ENCODE assay signal across 23 cellular contexts in the genomic region with DNA sequence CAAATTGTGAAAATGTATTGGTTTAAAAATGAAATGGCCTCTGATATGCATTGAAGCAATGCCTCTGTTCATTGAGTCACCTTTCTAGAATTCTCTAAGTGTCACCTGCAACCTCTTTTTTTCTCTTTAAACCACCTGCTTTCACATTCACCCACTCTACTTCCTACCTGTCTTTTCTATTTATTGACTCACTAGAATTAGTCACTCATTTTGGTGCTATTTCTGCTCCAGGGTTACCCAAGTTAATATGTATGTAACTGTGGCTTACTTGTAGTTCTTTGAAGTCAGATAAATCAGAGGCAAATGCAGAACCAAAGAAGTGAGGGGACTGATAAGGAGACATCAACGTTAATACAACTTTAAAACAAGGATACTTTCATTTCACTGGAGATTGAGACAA.
A peak's percentile ranks its signal among the peaks of the same experiment; 100 is the strongest.
DNase-seq lines count a peak whose midpoint lies in the region; ATAC-seq and TF ChIP-seq lines count a peak whose summit lies in the region.
"Had no signal": no experiment of that assay in that cellular context is flagged by ENCODE, and none has a peak within 500 bp of the region (broad histone marks: within the 10 kb centered on the region; RNA-seq: fewer than 3 reads in every experiment).

No MANE protein-coding gene starts in this region.

- H2BK20ac ChIP-seq in H9 (ENCODE audit: low read depth, low read length, poor library complexity, severe bottlenecking), result no peak overlapping the region

- no peak overlapping the region for H3K27ac Mint-ChIP-seq in activated T-helper 17 cell treated with anti-CD3 and anti-CD28 coated beads, Interleukin-2, amount 50 U/mL, for 72 hours
- H3K27ac Mint-ChIP-seq in H9, result no peak overlapping the region
- H3K27ac Mint-ChIP-seq in CD14-positive monocyte, result no peak overlapping the region
- H3K27ac Mint-ChIP-seq: B cell; CD4-positive, alpha-beta T cell; GM23338 had no signal

- no peak overlapping the region for H3T11ph ChIP-seq in H9 (ENCODE audit: low read length)

- no peak overlapping the region for H3K4me3 Mint-ChIP-seq in activated T-helper 17 cell treated with anti-CD3 and anti-CD28 coated beads, Interleukin-2, amount 50 U/mL, for 72 hours
- H3K4me3 Mint-ChIP-seq in H9 (no peak overlapping the region), CD14-positive monocyte (no peak overlapping the region)
- H3K4me3 Mint-ChIP-seq: B cell; CD4-positive, alpha-beta T cell; GM23338 had no signal

- no peak overlapping the region for H3K27ac ChIP-seq in H9 (ENCODE audit: insufficient read length, low read depth, low read length)
- H3K27ac ChIP-seq: 22Rv1, SJSA1 had no signal

- no peak for TF ChIP-seq CTCF in H9 (conservative IDR thresholded peaks at IDR 0.05)
- no peak for TF ChIP-seq CTCF in CD14-positive monocyte (IDR thresholded peaks at IDR 0.05)

- no peak overlapping the region for H4K8ac ChIP-seq in H9 (replicated peaks; ENCODE audit: insufficient read length, low read depth, low read length)

- H3K36me3 Mint-ChIP-seq in activated T-helper 17 cell treated with anti-CD3 and anti-CD28 coated beads, Interleukin-2, amount 50 U/mL, for 72 hours (ENCODE audit: low read depth), result no peaks in the 10 kb centered on the region
- no peaks in the 10 kb centered on the region for H3K36me3 Mint-ChIP-seq in H9 (ENCODE audit: insufficient read depth in 1 of 3, low read depth in 3 of 3)
- H3K36me3 Mint-ChIP-seq in CD14-positive monocyte, result no peaks in the 10 kb centered on the region

- no peak overlapping the region for H3K56ac ChIP-seq in H9 (ENCODE audit: insufficient read length, low read depth, low read length)

- H3K4me1 ChIP-seq in H9 (ENCODE audit: insufficient read depth, low read length), result no peaks in the 10 kb centered on the region
- H3K4me1 ChIP-seq: SJSA1 had no signal

- WGBS in H9 (ENCODE audit: extremely low coverage, insufficient read length, low lambda C conversion rate), result no CpG with 5 or more reads among the region's 1 CpG

- no peak overlapping the region for H3K18ac ChIP-seq in H9 (ENCODE audit: insufficient read length, low read depth, low read length)

- no peak overlapping the region for H3K9ac ChIP-seq in H9 (ENCODE audit: extremely low read depth, insufficient read length, low read length)

- intact Hi-C loops in CD14-positive monocyte (cut with micrococcal nuclease), result no loop called here

- ATAC-seq in HG03159 (IDR thresholded peaks at IDR 0.05; ENCODE audit: unreplicated experiment), result peak; percentile 57
- ATAC-seq in activated T-helper 17 cell treated with anti-CD3 and anti-CD28 coated beads, Interleukin-2, amount 50 U/mL, for 72 hours (replicated peaks), result peak; percentile 12
- ATAC-seq: GM12878, GM23338, HepG2 had no signal

- no peaks in the 10 kb centered on the region for H3K9me3 ChIP-seq in H9 (ENCODE audit: control insufficient read depth, low read depth, low read length)
- H3K9me3 ChIP-seq: SJSA1 had no signal

- H3K79me2 ChIP-seq in H9 (ENCODE audit: insufficient read depth, low read length), result no peaks in the 10 kb centered on the region

- H4K20me1 ChIP-seq in H9 (ENCODE audit: control insufficient read depth, insufficient read depth, insufficient read length), result no peaks in the 10 kb centered on the region

- DNase-seq in DMS53 (lab: John Stamatoyannopoulos, UW), result peak; percentile 30
- DNase-seq in DMS53 treated with DMSO at 0.1 percent for 48 hours (lab: John Stamatoyannopoulos, UW; ENCODE audit: unreplicated experiment), result no peak
- DNase-seq in H9, result no peak
- DNase-seq in CD14-positive monocyte (ENCODE audit: low spot score), result no peak
- DNase-seq in NCI-H226, result no peak
- no peak for DNase-seq in GM19240 (ENCODE audit: insufficient read length, low spot score)
- DNase-seq: Calu3; CD4-positive, alpha-beta T cell; GDM1; KG1; NCI-H1092; NCI-H146; NCI-H2081 treated with DMSO at 0.1 percent for 48 hours; NCI-H524; SW 1271 had no signal

- no peak overlapping the region for H2BK12ac ChIP-seq in H9 (ENCODE audit: insufficient read length, low read depth, low read length)

- H2AK5ac ChIP-seq in H9 (ENCODE audit: insufficient read length, low read length), result no peak overlapping the region

- H3K9me3 Mint-ChIP-seq in activated T-helper 17 cell treated with anti-CD3 and anti-CD28 coated beads, Interleukin-2, amount 50 U/mL, for 72 hours, result no peaks in the 10 kb centered on the region
- H3K9me3 Mint-ChIP-seq in H9 (no peaks in the 10 kb centered on the region; a peak in 1 of 5 replicates), CD14-positive monocyte (peaks cover 0 to 9% (median 0%) of the 10 kb centered on the region in 7 donors)

- no peak overlapping the region for H3K14ac ChIP-seq in H9 (ENCODE audit: insufficient read depth, low read length)

- H2AFZ ChIP-seq in H9 (ENCODE audit: low read length), result no peak overlapping the region
- H2AFZ ChIP-seq: GM23338 had no signal

- no peak overlapping the region for H2BK5ac ChIP-seq in H9 (ENCODE audit: insufficient read length, low read length)

- no peak overlapping the region for H4K91ac ChIP-seq in H9 (ENCODE audit: insufficient read length, low read depth, low read length)

- H3K4me1 Mint-ChIP-seq in activated T-helper 17 cell treated with anti-CD3 and anti-CD28 coated beads, Interleukin-2, amount 50 U/mL, for 72 hours, result no peaks in the 10 kb centered on the region
- peaks cover 3 to 5% of the 10 kb centered on the region in 2 experiments for H3K4me1 Mint-ChIP-seq in H9
- H3K4me1 Mint-ChIP-seq in CD14-positive monocyte, result no peaks in the 10 kb centered on the region
- H3K4me1 Mint-ChIP-seq: B cell, GM23338 had no signal

- H2BK120ac ChIP-seq in H9 (ENCODE audit: low read depth, low read length, poor library complexity, severe bottlenecking), result no peak overlapping the region

- no peaks in the 10 kb centered on the region for H3K79me1 ChIP-seq in H9 (ENCODE audit: insufficient read depth, low read depth, low read length, poor library complexity, severe bottlenecking)

- H3K27me3 ChIP-seq in H9 (ENCODE audit: insufficient read depth, low read length), result no peaks in the 10 kb centered on the region
- H3K27me3 ChIP-seq: SJSA1 had no signal

- no peaks in the 10 kb centered on the region for H3K23me2 ChIP-seq in H9 (ENCODE audit: insufficient read length, low read depth, low read length, poor library complexity, severe bottlenecking)

- no peak overlapping the region for H3K23ac ChIP-seq in H9 (ENCODE audit: insufficient read length, low read depth, low read length)

- peaks cover 6% of the 10 kb centered on the region for H3K27me3 Mint-ChIP-seq in activated T-helper 17 cell treated with anti-CD3 and anti-CD28 coated beads, Interleukin-2, amount 50 U/mL, for 72 hours
- H3K27me3 Mint-ChIP-seq in H9 (ENCODE audit: low read depth) (peaks cover 3% of the 10 kb centered on the region; the same call in 1 of the 2 replicates), CD14-positive monocyte (ENCODE audit: low read depth in 3 of 3) (peaks cover 0 to 2% (median 0%) of the 10 kb centered on the region in 3 donors)
- H3K27me3 Mint-ChIP-seq: B cell had no signal

- H2BK15ac ChIP-seq in H9 (ENCODE audit: low read depth, low read length), result no peak overlapping the region

- H4K5ac ChIP-seq in H9 (ENCODE audit: insufficient read length, low read depth, low read length), result no peak overlapping the region

- no peak overlapping the region for H3K4me2 ChIP-seq in H9 (ENCODE audit: insufficient read depth, insufficient read length, low read length)
- H3K4me2 ChIP-seq: GM23338 had no signal

- no peak overlapping the region for H3K4ac ChIP-seq in H9 (ENCODE audit: low read depth, low read length)
